Comparison of ENCODE assay signal across 1 cellular context in the genomic region with DNA sequence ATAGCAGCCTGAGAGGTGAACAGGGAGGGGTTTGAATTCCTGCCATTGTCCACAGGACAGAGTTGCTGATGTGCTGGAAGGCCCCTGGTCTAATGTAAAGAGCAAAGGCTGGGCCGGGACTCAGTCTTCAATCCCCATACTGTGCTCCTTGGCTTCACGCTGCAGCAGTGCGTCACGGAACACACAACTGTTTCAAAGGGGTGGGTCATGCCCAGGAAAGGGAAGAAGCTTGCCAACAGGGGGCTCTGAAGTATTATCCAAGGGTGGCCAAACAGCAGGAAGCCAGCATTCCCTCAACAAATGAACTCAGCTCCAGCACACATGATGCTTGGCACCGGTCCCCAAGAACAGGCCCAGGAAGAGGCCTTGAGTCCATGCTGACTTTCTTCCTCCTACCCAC.
TF ChIP-seq lines count a peak whose summit lies in the region.

No MANE protein-coding gene starts in this region.

TF ChIP-seq in HepG2, 621 proteins besides CTCF, POLR2A, EP300 and RAD21 (continued from another document):
- TF ChIP-seq, protein P1, sequence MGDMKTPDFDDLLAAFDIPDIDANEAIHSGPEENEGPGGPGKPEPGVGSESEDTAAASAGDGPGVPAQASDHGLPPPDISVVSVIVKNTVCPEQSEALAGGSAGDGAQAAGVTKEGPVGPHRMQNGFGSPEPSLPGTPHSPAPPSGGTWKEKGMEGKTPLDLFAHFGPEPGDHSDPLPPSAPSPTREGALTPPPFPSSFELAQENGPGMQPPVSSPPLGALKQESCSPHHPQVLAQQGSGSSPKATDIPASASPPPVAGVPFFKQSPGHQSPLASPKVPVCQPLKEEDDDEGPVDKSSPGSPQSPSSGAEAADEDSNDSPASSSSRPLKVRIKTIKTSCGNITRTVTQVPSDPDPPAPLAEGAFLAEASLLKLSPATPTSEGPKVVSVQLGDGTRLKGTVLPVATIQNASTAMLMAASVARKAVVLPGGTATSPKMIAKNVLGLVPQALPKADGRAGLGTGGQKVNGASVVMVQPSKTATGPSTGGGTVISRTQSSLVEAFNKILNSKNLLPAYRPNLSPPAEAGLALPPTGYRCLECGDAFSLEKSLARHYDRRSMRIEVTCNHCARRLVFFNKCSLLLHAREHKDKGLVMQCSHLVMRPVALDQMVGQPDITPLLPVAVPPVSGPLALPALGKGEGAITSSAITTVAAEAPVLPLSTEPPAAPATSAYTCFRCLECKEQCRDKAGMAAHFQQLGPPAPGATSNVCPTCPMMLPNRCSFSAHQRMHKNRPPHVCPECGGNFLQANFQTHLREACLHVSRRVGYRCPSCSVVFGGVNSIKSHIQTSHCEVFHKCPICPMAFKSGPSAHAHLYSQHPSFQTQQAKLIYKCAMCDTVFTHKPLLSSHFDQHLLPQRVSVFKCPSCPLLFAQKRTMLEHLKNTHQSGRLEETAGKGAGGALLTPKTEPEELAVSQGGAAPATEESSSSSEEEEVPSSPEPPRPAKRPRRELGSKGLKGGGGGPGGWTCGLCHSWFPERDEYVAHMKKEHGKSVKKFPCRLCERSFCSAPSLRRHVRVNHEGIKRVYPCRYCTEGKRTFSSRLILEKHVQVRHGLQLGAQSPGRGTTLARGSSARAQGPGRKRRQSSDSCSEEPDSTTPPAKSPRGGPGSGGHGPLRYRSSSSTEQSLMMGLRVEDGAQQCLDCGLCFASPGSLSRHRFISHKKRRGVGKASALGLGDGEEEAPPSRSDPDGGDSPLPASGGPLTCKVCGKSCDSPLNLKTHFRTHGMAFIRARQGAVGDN (CRISPR knock-in tag; IDR thresholded peaks at IDR 0.05): 0 out of 2 replicates have a peak, but pooled peaks have one; percentile 18
- peak; percentile 32; the same call in 1 of the 2 replicates for TF ChIP-seq ZFX (CRISPR knock-in tag; IDR thresholded peaks at IDR 0.05; ENCODE audit: low read depth)
- peak; percentile 47; the same call in 1 of the 2 replicates for TF ChIP-seq SAP130 (CRISPR knock-in tag; IDR thresholded peaks at IDR 0.05; ENCODE audit: low read depth)
- TF ChIP-seq, protein P2, sequence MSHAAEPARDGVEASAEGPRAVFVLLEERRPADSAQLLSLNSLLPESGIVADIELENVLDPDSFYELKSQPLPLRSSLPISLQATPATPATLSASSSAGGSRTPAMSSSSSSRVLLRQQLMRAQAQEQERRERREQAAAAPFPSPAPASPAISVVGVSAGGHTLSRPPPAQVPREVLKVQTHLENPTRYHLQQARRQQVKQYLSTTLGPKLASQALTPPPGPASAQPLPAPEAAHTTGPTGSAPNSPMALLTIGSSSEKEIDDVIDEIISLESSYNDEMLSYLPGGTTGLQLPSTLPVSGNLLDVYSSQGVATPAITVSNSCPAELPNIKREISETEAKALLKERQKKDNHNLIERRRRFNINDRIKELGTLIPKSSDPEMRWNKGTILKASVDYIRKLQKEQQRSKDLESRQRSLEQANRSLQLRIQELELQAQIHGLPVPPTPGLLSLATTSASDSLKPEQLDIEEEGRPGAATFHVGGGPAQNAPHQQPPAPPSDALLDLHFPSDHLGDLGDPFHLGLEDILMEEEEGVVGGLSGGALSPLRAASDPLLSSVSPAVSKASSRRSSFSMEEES (CRISPR knock-in tag; IDR thresholded peaks at IDR 0.05): no peak
- peak; percentile 32; the same call in 1 of the 2 replicates for TF ChIP-seq THAP11 (CRISPR knock-in tag; IDR thresholded peaks at IDR 0.05)
- TF ChIP-seq, protein P3, sequence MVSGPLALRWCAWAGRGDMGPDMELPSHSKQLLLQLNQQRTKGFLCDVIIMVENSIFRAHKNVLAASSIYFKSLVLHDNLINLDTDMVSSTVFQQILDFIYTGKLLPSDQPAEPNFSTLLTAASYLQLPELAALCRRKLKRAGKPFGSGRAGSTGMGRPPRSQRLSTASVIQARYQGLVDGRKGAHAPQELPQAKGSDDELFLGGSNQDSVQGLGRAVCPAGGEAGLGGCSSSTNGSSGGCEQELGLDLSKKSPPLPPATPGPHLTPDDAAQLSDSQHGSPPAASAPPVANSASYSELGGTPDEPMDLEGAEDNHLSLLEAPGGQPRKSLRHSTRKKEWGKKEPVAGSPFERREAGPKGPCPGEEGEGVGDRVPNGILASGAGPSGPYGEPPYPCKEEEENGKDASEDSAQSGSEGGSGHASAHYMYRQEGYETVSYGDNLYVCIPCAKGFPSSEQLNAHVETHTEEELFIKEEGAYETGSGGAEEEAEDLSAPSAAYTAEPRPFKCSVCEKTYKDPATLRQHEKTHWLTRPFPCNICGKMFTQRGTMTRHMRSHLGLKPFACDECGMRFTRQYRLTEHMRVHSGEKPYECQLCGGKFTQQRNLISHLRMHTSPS (CRISPR knock-in tag; IDR thresholded peaks at IDR 0.05; ENCODE audit: low read depth): no peak
- TF ChIP-seq, protein P4, sequence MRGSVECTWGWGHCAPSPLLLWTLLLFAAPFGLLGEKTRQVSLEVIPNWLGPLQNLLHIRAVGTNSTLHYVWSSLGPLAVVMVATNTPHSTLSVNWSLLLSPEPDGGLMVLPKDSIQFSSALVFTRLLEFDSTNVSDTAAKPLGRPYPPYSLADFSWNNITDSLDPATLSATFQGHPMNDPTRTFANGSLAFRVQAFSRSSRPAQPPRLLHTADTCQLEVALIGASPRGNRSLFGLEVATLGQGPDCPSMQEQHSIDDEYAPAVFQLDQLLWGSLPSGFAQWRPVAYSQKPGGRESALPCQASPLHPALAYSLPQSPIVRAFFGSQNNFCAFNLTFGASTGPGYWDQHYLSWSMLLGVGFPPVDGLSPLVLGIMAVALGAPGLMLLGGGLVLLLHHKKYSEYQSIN (CRISPR knock-in tag; IDR thresholded peaks at IDR 0.05; ENCODE audit: borderline replicate concordance): no peak
- TF ChIP-seq TBX2 (CRISPR knock-in tag; IDR thresholded peaks at IDR 0.05; ENCODE audit: borderline replicate concordance): peak; percentile 27; the same call in 1 of the 2 replicates
- TF ChIP-seq ZNF44 (CRISPR knock-in tag; IDR thresholded peaks at IDR 0.05): no peak
- no peak for TF ChIP-seq AKAP8 (CRISPR knock-in tag; IDR thresholded peaks at IDR 0.05)
- TF ChIP-seq PPARG (CRISPR knock-in tag; conservative IDR thresholded peaks at IDR 0.05): no peak
- TF ChIP-seq RXRB (CRISPR knock-in tag; IDR thresholded peaks at IDR 0.05; ENCODE audit: borderline replicate concordance): no peak
- TF ChIP-seq ZNF253 (CRISPR knock-in tag; IDR thresholded peaks at IDR 0.05; ENCODE audit: borderline replicate concordance): no peak
- no peak for TF ChIP-seq ZBTB7B (CRISPR knock-in tag; IDR thresholded peaks at IDR 0.05)
- TF ChIP-seq NCOR1 (IDR thresholded peaks at IDR 0.05; ENCODE audit: borderline replicate concordance, low read length): 0 out of 2 replicates have a peak, but pooled peaks have one; percentile 15
- TF ChIP-seq, protein P5, sequence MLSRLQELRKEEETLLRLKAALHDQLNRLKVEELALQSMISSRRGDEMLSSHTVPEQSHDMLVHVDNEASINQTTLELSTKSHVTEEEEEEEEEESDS (CRISPR knock-in tag; IDR thresholded peaks at IDR 0.05; ENCODE audit: borderline replicate concordance): no peak
- TF ChIP-seq, protein P6, sequence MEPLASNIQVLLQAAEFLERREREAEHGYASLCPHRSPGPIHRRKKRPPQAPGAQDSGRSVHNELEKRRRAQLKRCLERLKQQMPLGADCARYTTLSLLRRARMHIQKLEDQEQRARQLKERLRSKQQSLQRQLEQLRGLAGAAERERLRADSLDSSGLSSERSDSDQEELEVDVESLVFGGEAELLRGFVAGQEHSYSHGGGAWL (CRISPR knock-in tag; IDR thresholded peaks at IDR 0.05): no peak
- 0 out of 2 replicates have a peak, but pooled peaks have one; percentile 26 for TF ChIP-seq ZMYM3 (CRISPR knock-in tag; IDR thresholded peaks at IDR 0.05)
- TF ChIP-seq MAZ (IDR thresholded peaks at IDR 0.05; ENCODE audit: borderline replicate concordance, low read depth, low read length): no peak
- 0 out of 2 replicates have a peak, but pooled peaks have one; percentile 16 for TF ChIP-seq MAZ (CRISPR knock-in tag; IDR thresholded peaks at IDR 0.05; ENCODE audit: low read depth)
- no peak for TF ChIP-seq NR2F1 (CRISPR knock-in tag; IDR thresholded peaks at IDR 0.05)
